Comparison of ENCODE assay signal across 8 cellular contexts in genomic region chr2:88658890-88659881, GRCh38. TPM values are rescaled to one million over a fixed set of nuclear protein-coding genes. Genes with fewer than 3 reads are reported as not detected.
DNase-seq lines count a peak whose midpoint lies in the region; ATAC-seq and TF ChIP-seq lines count a peak whose summit lies in the region.

No MANE protein-coding gene starts in this region.

- H3K27me3 ChIP-seq in lung (ENCODE audit: control insufficient read depth, insufficient read depth): no peaks in the 10 kb centered on the region

- H3K4me3 Mint-ChIP-seq in chondrocyte (ENCODE audit: unreplicated experiment) (peak overlapping the region; percentile 35), T-helper 17 cell (no peak overlapping the region)
- no peak overlapping the region for H3K4me3 Mint-ChIP-seq in activated T-cell treated with anti-CD3 and anti-CD28 coated beads, Interleukin-2, amount 50 U/mL, for 4 hours

- no peak overlapping the region for H3K4me3 ChIP-seq in lung

- peaks cover 0 to 2% of the 10 kb centered on the region in 2 donors for H3K4me1 ChIP-seq in lung (ENCODE audit: control insufficient read depth in 2 of 2, insufficient read depth in 2 of 2, low read length in 2 of 2)

- H3K9me3 ChIP-seq in lung (ENCODE audit: control insufficient read depth in 2 of 2, insufficient read depth in 1 of 2, low read length in 1 of 2) (peaks cover 0 to 3% of the 10 kb centered on the region in 2 donors), T-helper 17 cell (ENCODE audit: control insufficient read depth, low read length, poor library complexity, severe bottlenecking) (no peaks in the 10 kb centered on the region)

- WGBS in lung, 2 donors: 49 to 64% methylated on average over 8 of the region's 8 CpGs

- peak overlapping the region; percentile 90 for H3K27ac Mint-ChIP-seq in chondrocyte (ENCODE audit: unreplicated experiment)
- no peak overlapping the region for H3K27ac Mint-ChIP-seq in T-helper 17 cell

- H3K36me3 ChIP-seq in lung (ENCODE audit: control insufficient read depth in 2 of 2, insufficient read depth in 2 of 2, low read length in 2 of 2): no peaks in the 10 kb centered on the region

- H3K9me3 Mint-ChIP-seq in chondrocyte (ENCODE audit: low read depth): no peaks in the 10 kb centered on the region
- H3K9me3 Mint-ChIP-seq in activated T-cell treated with anti-CD3 and anti-CD28 coated beads, Interleukin-2, amount 50 U/mL, for 4 hours: no peaks in the 10 kb centered on the region

- no peaks in the 10 kb centered on the region for H3K36me3 Mint-ChIP-seq in chondrocyte (ENCODE audit: low read depth)
- H3K36me3 Mint-ChIP-seq in T-helper 17 cell (ENCODE audit: low read depth): no peaks in the 10 kb centered on the region
- no peaks in the 10 kb centered on the region for H3K36me3 Mint-ChIP-seq in activated T-cell treated with anti-CD3 and anti-CD28 coated beads, Interleukin-2, amount 50 U/mL, for 4 hours (ENCODE audit: insufficient read depth)

- TF ChIP-seq CTCF in chondrocyte (IDR thresholded peaks at IDR 0.05) (no peak), lung (IDR thresholded peaks at IDR 0.05; ENCODE audit: control extremely low read depth, extremely low read depth) (no peak)

- H3K4me1 Mint-ChIP-seq in chondrocyte (ENCODE audit: low read depth) (peaks cover 29% of the 10 kb centered on the region), T-helper 17 cell (no peaks in the 10 kb centered on the region)
- no peaks in the 10 kb centered on the region for H3K4me1 Mint-ChIP-seq in activated T-cell treated with anti-CD3 and anti-CD28 coated beads, Interleukin-2, amount 50 U/mL, for 4 hours (ENCODE audit: low read depth)

- H3K27me3 Mint-ChIP-seq in chondrocyte (ENCODE audit: low read depth) (no peaks in the 10 kb centered on the region), T-helper 17 cell (no peaks in the 10 kb centered on the region)
- H3K27me3 Mint-ChIP-seq in activated T-cell treated with anti-CD3 and anti-CD28 coated beads, Interleukin-2, amount 50 U/mL, for 4 hours (ENCODE audit: low read depth): no peaks in the 10 kb centered on the region

- H3K27ac ChIP-seq in lung (ENCODE audit: low read depth in 1 of 2, low read length in 1 of 2): peak overlapping the region; percentile 41 to 42

- DNase-seq in AG08395 (ENCODE audit: low spot score) (peak; percentile 57), NCI-H187 treated with DMSO at 0.1 percent for 48 hours (lab: John Stamatoyannopoulos, UW) (peak; percentile 83), chondrocyte (ENCODE audit: low spot score) (no peak), lung (ENCODE audit: low spot score) (no peak), T-helper 17 cell (no peak)
- DNase-seq in activated CD4-positive, alpha-beta T cell treated with anti-CD3 and anti-CD28 coated beads, Interleukin-2, amount 50 U/mL, for 1 hour: no peak
- DNase-seq in activated T-cell treated with anti-CD3 and anti-CD28 coated beads, Interleukin-2, amount 50 U/mL, for 4 hours: no peak
- no peak for DNase-seq in activated naive CD4-positive, alpha-beta T cell (lab: John Stamatoyannopoulos, UW)

- ATAC-seq in lung (ENCODE audit: insufficient read depth, low FRiP score) (peak; percentile 27), T-helper 17 cell (no peak)
- ATAC-seq in activated T-cell treated with anti-CD3 and anti-CD28 coated beads, Interleukin-2, amount 50 U/mL, for 4 hours: no peak

RNA-seq across cellular contexts. Expression of gene EIF2AK3, which starts 31.9 kb away (rescaled TPM):
- total RNA-seq in chondrocyte (18.5 to 19.8 TPM (median 19.3 TPM) in 3 replicates), lung (10 to 100 TPM; 23.3 to 46.7 TPM), T-helper 17 cell (10 to 100 TPM; 34.9 to 38.3 TPM)
- 10 to 100 TPM in 1 of 2 donors, 1 to 10 TPM in 1; 5.3 to 14.0 TPM for polyA plus RNA-seq in lung
- total RNA-seq in activated T-cell treated with anti-CD3 and anti-CD28 coated beads, Interleukin-2, amount 50 U/mL, for 4 hours: 10 to 100 TPM in 2 of 3 donors, 1 to 10 TPM in 1; 8.8 to 14.4 (median 14.3) TPM

RNA-seq across cellular contexts. Expression of gene RPIA, which starts 32.3 kb away (rescaled TPM):
- total RNA-seq in chondrocyte (8.6 to 9.0 TPM (median 8.9 TPM) in 3 replicates), lung (10 to 100 TPM; 16.8 to 18.4 TPM), T-helper 17 cell (10 to 100 TPM; 15.8 to 26.4 TPM)
- 10 to 100 TPM; 18.4 to 25.3 TPM for polyA plus RNA-seq in lung
- total RNA-seq in activated T-cell treated with anti-CD3 and anti-CD28 coated beads, Interleukin-2, amount 50 U/mL, for 4 hours: 100 to 1,000 TPM in 1 of 3 donors, 10 to 100 TPM in 2; 89.1 to 109 (median 94.4) TPM

Comparison
In these comparisons a context has a peak if more than half of its experiments do, and no peak if none do; other contexts are left out.
1. DNase-seq: peak in AG08395 (single experiment) and NCI-H187 treated with DMSO at 0.1 percent for 48 hours (single experiment); none in chondrocyte (single experiment), lung (single experiment), T-helper 17 cell (0 of 3), activated CD4-positive, alpha-beta T cell treated with anti-CD3 and anti-CD28 coated beads, Interleukin-2, amount 50 U/mL, for 1 hour (single experiment), activated T-cell treated with anti-CD3 and anti-CD28 coated beads, Interleukin-2, amount 50 U/mL, for 4 hours (single experiment) and activated naive CD4-positive, alpha-beta T cell (0 of 4).